17 cellular contexts compared by ENCODE assay signal in the genomic region with DNA sequence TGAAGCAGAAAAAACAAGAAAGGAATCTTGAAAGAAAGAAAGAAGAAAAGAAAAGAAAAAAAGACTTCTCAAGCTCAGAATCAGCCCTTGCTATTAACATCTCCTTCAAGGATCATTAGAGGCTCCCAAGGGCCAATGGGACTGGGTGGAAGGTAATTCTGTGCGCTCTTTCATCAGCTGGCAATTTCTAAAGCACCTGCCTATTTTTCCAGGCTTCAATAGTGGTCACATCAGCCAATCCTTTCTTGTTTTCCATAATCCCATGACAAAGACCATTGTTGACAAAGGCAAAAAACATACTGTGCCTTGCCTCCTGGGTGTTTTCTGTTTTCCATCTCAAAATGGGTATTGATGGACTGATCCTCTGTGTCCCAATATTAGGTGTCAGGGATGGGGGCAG.
"Had no signal": no experiment of that assay in that cellular context is flagged by ENCODE, and none has a peak within 500 bp of the region (broad histone marks: within the 10 kb centered on the region; RNA-seq: fewer than 3 reads in every experiment).

No MANE protein-coding gene starts in this region.

- H3K9me3 ChIP-seq: gastroesophageal sphincter, stomach, testis had no signal

- H3K27me3 ChIP-seq: gastroesophageal sphincter, stomach, testis had no signal

- DNase-seq: activated CD4-positive, alpha-beta T cell treated with anti-CD3 and anti-CD28 coated beads for 48 hours; activated CD8-positive, alpha-beta T cell treated with anti-CD3 and anti-CD28 coated beads for 36 hours; activated gamma-delta T cell; activated T-cell treated with anti-CD3 and anti-CD28 coated beads, Interleukin-2, amount 50 U/mL, for 72 hours; amniotic stem cell; caudate nucleus; erythroblast; mesendoderm; natural killer cell; posterior cingulate gyrus; retina; stimulated activated CD4-positive, alpha-beta T cell treated with anti-CD3 and anti-CD28 coated beads, Interleukin-12 subunit alpha, Interleukin-12 subunit beta, amount 100 ng/mL, for 4 hours; stimulated activated CD4-positive, alpha-beta T cell treated with anti-CD3 and anti-CD28 coated beads, Interleukin-2, amount 100 ng/mL, for 24 hours; stomach; testis; WERI-Rb-1 had no signal

- H3K4me1 ChIP-seq: testis had no signal

- H3K36me3 ChIP-seq: gastroesophageal sphincter, stomach, WERI-Rb-1 had no signal

- H3K4me3 ChIP-seq: gastroesophageal sphincter, stomach, testis had no signal

- H3K27ac ChIP-seq: gastroesophageal sphincter, stomach, testis, WERI-Rb-1 had no signal
